24 cellular contexts compared by ENCODE assay signal in the genomic region with DNA sequence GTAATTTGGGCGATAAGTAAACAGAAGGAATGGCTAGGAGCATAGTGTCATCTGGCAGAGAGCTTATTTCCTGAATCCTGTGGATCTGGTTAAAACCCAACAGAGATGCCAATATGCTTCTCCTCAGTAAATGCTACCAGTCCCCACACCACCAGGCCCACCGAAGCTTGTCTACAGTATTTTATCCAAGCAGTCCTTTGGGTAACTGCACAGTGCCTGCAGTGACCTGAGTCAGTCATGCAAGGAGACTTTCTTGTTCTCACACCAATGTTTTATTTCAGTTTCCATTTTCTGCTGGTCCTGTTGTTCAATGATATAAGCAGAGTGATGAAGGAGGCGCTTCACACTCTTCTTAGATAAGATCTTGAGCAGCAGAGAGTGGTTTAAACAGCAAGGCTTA.
DNase-seq lines count a peak whose midpoint lies in the region; ATAC-seq and TF ChIP-seq lines count a peak whose summit lies in the region.
"Had no signal": no experiment of that assay in that cellular context is flagged by ENCODE, and none has a peak within 500 bp of the region (broad histone marks: within the 10 kb centered on the region; RNA-seq: fewer than 3 reads in every experiment).

No MANE protein-coding gene starts in this region.

- H3K9me3 ChIP-seq in WERI-Rb-1 (ENCODE audit: severe bottlenecking) = no peaks in the 10 kb centered on the region
- H3K9me3 ChIP-seq: breast epithelium had no signal

- H3K27ac ChIP-seq in WERI-Rb-1 = peak overlapping the region; percentile 43
- H3K27ac ChIP-seq: breast epithelium, coronary artery, VCaP had no signal

- peak; percentile 64 for DNase-seq in COR-L47 (lab: John Stamatoyannopoulos, UW)
- DNase-seq in WERI-Rb-1 = peak; percentile 32
- no peak for DNase-seq in DMS114 treated with DMSO at 0.1 percent for 48 hours (lab: John Stamatoyannopoulos, UW; ENCODE audit: unreplicated experiment)
- DNase-seq in germinal center (ENCODE audit: low spot score) = no peak
- DNase-seq in head of caudate nucleus = no peak
- DNase-seq: activated CD4-positive, alpha-beta T cell treated with anti-CD3 and anti-CD28 coated beads, Interleukin-2, amount 50 U/mL, for 1 hour; activated naive CD4-positive, alpha-beta T cell treated with anti-CD3 and anti-CD28 coated beads, Interleukin-2, amount 10 ng/mL, durations not matched to agents 7 days and 5 days; amniotic stem cell; effector memory CD8-positive, alpha-beta T cell; foreskin fibroblast; KG1; left colon; NCI-H187 treated with DMSO at 0.1 percent for 48 hours; small intestine; stimulated activated CD4-positive, alpha-beta T cell treated with anti-CD3 and anti-CD28 coated beads, Interleukin-2, amount 100 ng/mL, for 24 hours; T-helper 2 cell; trophoblast cell had no signal

- H3K27me3 ChIP-seq in WERI-Rb-1 (ENCODE audit: insufficient read depth, low read depth, severe bottlenecking) = no peaks in the 10 kb centered on the region
- H3K27me3 ChIP-seq: breast epithelium had no signal

- no peak for TF ChIP-seq CTCF in WERI-Rb-1 (IDR thresholded peaks at IDR 0.05; ENCODE audit: low read depth, low read length)

- intact Hi-C loops in head of caudate nucleus (cut with DNase I) = no loop called here

- peak overlapping the region; percentile 19; the same call in 1 of the 2 replicates for H3K4me3 ChIP-seq in WERI-Rb-1 (ENCODE audit: low read depth, low read length)
- H3K4me3 ChIP-seq: breast epithelium, coronary artery had no signal

- peak; percentile 47 for ATAC-seq in GM18858 (IDR thresholded peaks at IDR 0.05; ENCODE audit: unreplicated experiment)
- peak; percentile 50 for ATAC-seq in HG03108 (IDR thresholded peaks at IDR 0.05; ENCODE audit: unreplicated experiment)
- no peak for ATAC-seq in HG02571 (IDR thresholded peaks at IDR 0.05; ENCODE audit: unreplicated experiment)
- ATAC-seq: effector memory CD8-positive, alpha-beta T cell; left colon; SK-N-SH treated with all-trans-retinoic acid at 6 μM for 48 hours had no signal

- H3K36me3 ChIP-seq in WERI-Rb-1 = no peaks in the 10 kb centered on the region
- H3K36me3 ChIP-seq: breast epithelium had no signal

Comparison
In these comparisons a context has a peak if more than half of its experiments do, and no peak if none do; other contexts are left out.
1. DNase-seq: peak in COR-L47 (single experiment) and WERI-Rb-1 (single experiment); none in DMS114 treated with DMSO at 0.1 percent for 48 hours (single experiment), germinal center (single experiment) and head of caudate nucleus (0 of 42).